ENCODE assay signal across 21 cellular contexts in genomic region chr1:145897969-145898368, GRCh38. TPM values are rescaled to one million over a fixed set of nuclear protein-coding genes. Genes with fewer than 3 reads are reported as not detected.
DNase-seq lines count a peak whose midpoint lies in the region; ATAC-seq, FAIRE-seq and TF ChIP-seq lines count a peak whose summit lies in the region.
"Had no signal": no experiment of that assay in that cellular context is flagged by ENCODE, and none has a peak within 500 bp of the region (broad histone marks: within the 10 kb centered on the region; RNA-seq: fewer than 3 reads in every experiment).

No MANE protein-coding gene starts in this region.

- peak overlapping the region; percentile 48; the same call in 1 of the 2 replicates for H2AK5ac ChIP-seq in IMR-90 (ENCODE audit: low read depth, low read length)

- H3K14ac ChIP-seq in IMR-90 (replicated peaks; ENCODE audit: low read depth, low read length): no peak overlapping the region

- H4K8ac ChIP-seq in IMR-90 (ENCODE audit: low read depth in 2 of 2, low read length in 2 of 2): no peak overlapping the region

- H3K4me2 ChIP-seq in IMR-90 (ENCODE audit: low read depth, low read length): no peak overlapping the region
- peak overlapping the region; percentile 48; the same call in 1 of the 2 replicates for H3K4me2 ChIP-seq in HepG2 (ENCODE audit: low read depth, low read length)
- H3K4me2 ChIP-seq: GM23338 had no signal

- H2BK120ac ChIP-seq in IMR-90 (ENCODE audit: low read depth, low read length): no peak overlapping the region

- in situ Hi-C loops in IMR-90 (cut with MboI; ENCODE audit: low sequenced_read_pairs) (no loop called here), HepG2 (cut with HindIII; ENCODE audit: extremely low pct_ligation_motif_present, low pct_unique_long_range_greater_than_20kb) (no loop called here)

- peaks cover 1% of the 10 kb centered on the region; the same call in 1 of the 2 replicates for H3K4me1 ChIP-seq in IMR-90 (ENCODE audit: control insufficient read depth, insufficient read depth, low read length)
- peaks cover 88% of the 10 kb centered on the region for H3K4me1 ChIP-seq in HepG2 (ENCODE audit: insufficient read depth, low read length)
- H3K4me1 ChIP-seq in upper lobe of right lung: peaks cover 4% of the 10 kb centered on the region
- H3K4me1 ChIP-seq: BE2C had no signal

- TF ChIP-seq POLR2A in IMR-90 (IDR thresholded peaks at IDR 0.05; ENCODE audit: low read depth, low read length) (no peak), HepG2 (IDR thresholded peaks at IDR 0.05; ENCODE audit: insufficient read depth in 1 of 2, low read depth in 2 of 2, low read length in 2 of 2) (no peak)

- H4K91ac ChIP-seq in IMR-90 (ENCODE audit: insufficient read depth, low read depth, low read length): no peak overlapping the region

- H3K27ac ChIP-seq in IMR-90 (ENCODE audit: insufficient read depth, low read length) (no peak overlapping the region), HepG2 (ENCODE audit: extremely low read length, insufficient read depth, low read length) (no peak overlapping the region), upper lobe of right lung (no peak overlapping the region)
- H3K27ac ChIP-seq: HL-60 had no signal

- CTCF ChIA-PET in IMR-90 (lab: Yijun Ruan, JAX) (interaction anchor here (0.7 kb wide), 1 partner anchor 23 kb away, joined by 3 read pairs; no protein-coding TSS in a partner anchor), HepG2 (lab: Yijun Ruan, JAX; ENCODE audit: low intra/inter-chr PET ratio, low total read pairs) (no interaction called here)

- peak; percentile 68 for FAIRE-seq in HepG2 (lab: Jason Lieb, UNC)
- FAIRE-seq: D721Med, H54 had no signal

- H4K20me1 ChIP-seq in IMR-90 (ENCODE audit: insufficient read depth, low read length) (no peaks in the 10 kb centered on the region), HepG2 (ENCODE audit: insufficient read depth, low read length) (no peaks in the 10 kb centered on the region)

- no peak overlapping the region for H2BK15ac ChIP-seq in IMR-90 (ENCODE audit: low read depth, low read length)

- no peak overlapping the region for H3K4me3 ChIP-seq in IMR-90 (ENCODE audit: insufficient read depth, low read depth, low read length)
- no peak overlapping the region for H3K4me3 ChIP-seq in HepG2 (replicated peaks in 1 of 3; ENCODE audit: insufficient read depth in 1 of 3, low read depth in 2 of 3, low read length in 3 of 3)
- H3K4me3 ChIP-seq in upper lobe of right lung: no peak overlapping the region
- H3K4me3 ChIP-seq: GM23338 had no signal

- BruUV-seq in IMR-90 (replicated peaks; lab: Mats Ljungman, UMichigan) (no TSS peak), HepG2 (replicated peaks; lab: Mats Ljungman, UMichigan) (no TSS peak)

- H2AFZ ChIP-seq in IMR-90 (replicated peaks; ENCODE audit: low read length, poor library complexity) (no peak overlapping the region), HepG2 (ENCODE audit: low read length) (no peak overlapping the region)
- H2AFZ ChIP-seq: GM23338 had no signal

- H3K79me2 ChIP-seq in HepG2 (ENCODE audit: insufficient read depth, low read length): no peaks in the 10 kb centered on the region

- H3K27me3 ChIP-seq in IMR-90 (ENCODE audit: control insufficient read depth, insufficient read depth, low read length) (no peaks in the 10 kb centered on the region), HepG2 (ENCODE audit: control insufficient read depth in 1 of 2, insufficient read depth in 2 of 2, low read length in 2 of 2) (no peaks in the 10 kb centered on the region), upper lobe of right lung (no peaks in the 10 kb centered on the region)
- H3K27me3 ChIP-seq: BE2C had no signal

- ATAC-seq in IMR-90 (ENCODE audit: low read depth) (no peak), HepG2 (peak; percentile 65), upper lobe of right lung (no peak), HG03378 (IDR thresholded peaks at IDR 0.05; ENCODE audit: unreplicated experiment) (no peak)
- ATAC-seq: GM23338 had no signal

- dilution Hi-C loops in IMR-90 (cut with HindIII; ENCODE audit: low sequenced_read_pairs, unreplicated experiment): no loop called here

- H3K9me1 ChIP-seq in IMR-90 (ENCODE audit: insufficient read depth, low read length): peaks cover 18% of the 10 kb centered on the region

- POLR2A ChIA-PET in IMR-90 (lab: Charles Lee; ENCODE audit: unreplicated experiment): no interaction called here
- POLR2A ChIA-PET in HepG2 (lab: Yijun Ruan, JAX): interaction anchor here (1.0 to 1.4 kb wide), 3 partner anchors 10 to 66 kb away, joined by 3 to 6 read pairs (median 4); partner anchors contain the start of genes ANKRD34A, LIX1L and POLR3GL

- no peak overlapping the region for H2BK5ac ChIP-seq in IMR-90 (ENCODE audit: low read depth, low read length, poor library complexity, severe bottlenecking)

- no peak overlapping the region for H2AK9ac ChIP-seq in IMR-90 (replicated peaks; ENCODE audit: low read depth, low read length, poor library complexity)

- H3K36me3 ChIP-seq in IMR-90 (ENCODE audit: control insufficient read depth, insufficient read depth, low read length): no peaks in the 10 kb centered on the region
- H3K36me3 ChIP-seq in HepG2 (replicated peaks in 1 of 2; ENCODE audit: control insufficient read depth in 1 of 2, insufficient read depth in 2 of 2, low read length in 2 of 2): no peaks in the 10 kb centered on the region
- no peaks in the 10 kb centered on the region for H3K36me3 ChIP-seq in upper lobe of right lung
- H3K36me3 ChIP-seq: BE2C had no signal

- H4K5ac ChIP-seq in IMR-90 (ENCODE audit: low read depth, low read length): no peak overlapping the region

- H3K9ac ChIP-seq in IMR-90 (ENCODE audit: low read depth, low read length) (no peak overlapping the region), HepG2 (ENCODE audit: insufficient read depth, low read depth, low read length) (no peak overlapping the region)

- H2BK20ac ChIP-seq in IMR-90 (ENCODE audit: low read depth, low read length): no peak overlapping the region

- intact Hi-C loops in IMR-90 (cut with micrococcal nuclease) (loop anchor here (10.0 kb wide), 1 partner anchor 57 kb away; the partner anchor contains the start of gene LIX1L), HepG2 (cut with micrococcal nuclease; ENCODE audit: unreplicated experiment) (no loop called here), upper lobe of right lung (cut with DNase I) (loop anchor here (10.0 kb wide), 1 partner anchor 117 kb away; no protein-coding TSS in a partner anchor), posterior cingulate gyrus (cut with DNase I) (no loop called here)

- no peaks in the 10 kb centered on the region for H3K9me3 ChIP-seq in IMR-90 (ENCODE audit: control insufficient read depth, insufficient read depth, low read length)
- H3K9me3 ChIP-seq in HepG2 (ENCODE audit: low read length): no peaks in the 10 kb centered on the region
- no peaks in the 10 kb centered on the region for H3K9me3 ChIP-seq in upper lobe of right lung
- H3K9me3 ChIP-seq: BE2C had no signal

- H3K23ac ChIP-seq in IMR-90 (ENCODE audit: low read depth, low read length): no peak overlapping the region

- no peak for TF ChIP-seq CTCF in IMR-90 (conservative IDR thresholded peaks at IDR 0.05; ENCODE audit: low read depth, low read length)
- no peak for TF ChIP-seq CTCF in HepG2 (CRISPR knock-in tag; IDR thresholded peaks at IDR 0.05)
- no peak for TF ChIP-seq CTCF in upper lobe of right lung (IDR thresholded peaks at IDR 0.05)

- DNase-seq in IMR-90: no peak
- peak; percentile 83 for DNase-seq in HepG2 (ENCODE audit: low spot score)
- peak; percentile 22 for DNase-seq in upper lobe of right lung
- DNase-seq in posterior cingulate gyrus: no peak
- DNase-seq: BE2C; C1 segment of cervical spinal cord; CD4-positive, CD25-positive, alpha-beta regulatory T cell; CD8-positive, alpha-beta memory T cell; COR-L47; DMS153; DMS79 treated with DMSO at 0.1 percent for 48 hours; GF-D8; HCEC 1CT; KG1 had no signal

- H3K4ac ChIP-seq in IMR-90 (ENCODE audit: low read depth, low read length): no peak overlapping the region

- no CpG with 5 or more reads among the region's 1 CpG for WGBS in IMR-90 (ENCODE audit: extremely low coverage in 2 of 2, insufficient read length in 1 of 2), 2 experiments
- WGBS in HepG2 (ENCODE audit: low lambda C conversion rate): 0% methylated on average over 1 of the region's 1 CpG

- peaks cover 0 to 3% of the 10 kb centered on the region in 2 experiments; a peak in 1 of 4 replicates for H3K79me1 ChIP-seq in IMR-90 (ENCODE audit: low read depth in 1 of 2, low read length in 2 of 2)

- no peak overlapping the region for H3K56ac ChIP-seq in IMR-90 (ENCODE audit: extremely low read depth, insufficient read depth, low read length)

- no peak overlapping the region for H3K18ac ChIP-seq in IMR-90 (ENCODE audit: low read depth, low read length)

- TF ChIP-seq RAD21 in IMR-90 (IDR thresholded peaks at IDR 0.05; ENCODE audit: low read length) (no peak), HepG2 (CRISPR knock-in tag; IDR thresholded peaks at IDR 0.05) (no peak)

- TF ChIP-seq EP300 in HepG2 (IDR thresholded peaks at IDR 0.05; ENCODE audit: low read depth in 2 of 2, low read length in 2 of 2) (0 out of 4 replicates have a peak, but pooled peaks of 1 of the 2 experiments have one; percentile 25), HepG2 (CRISPR knock-in tag; IDR thresholded peaks at IDR 0.05; ENCODE audit: borderline replicate concordance) (peak; percentile 52; the same call in 1 of the 2 replicates)

RNA-seq across cellular contexts. Expression of gene ITGA10, which starts 11.9 kb away (rescaled TPM):
- total RNA-seq in IMR-90 (2012; rRNA removed): 0.83 and 0.90 TPM in 2 replicates
- polyA plus RNA-seq in IMR-90 (2012; rRNA removed): 1.3 TPM in 2 replicates
- 0.40 and 0.43 TPM in 2 replicates for polyA plus RNA-seq in IMR-90 (2012; cell fraction: cytosol; rRNA removed)
- polyA plus RNA-seq in IMR-90 (2012; cell fraction: nucleus; rRNA removed; ENCODE audit: low replicate concordance): 5.5 and 8.1 TPM in 2 replicates
- 0.53 and 0.89 TPM in 2 replicates for total RNA-seq in HepG2 (2016; rRNA removed; fragmentation: Illumina TruSeq; extraction: Trizol)
- total RNA-seq in HepG2 (2016; cell fraction: cytosol; rRNA removed; fragmentation: Illumina TruSeq; extraction: Trizol; ENCODE audit: low read depth): 0.09 and 0.20 TPM in 2 replicates
- 0.54 and 0.95 TPM in 2 replicates for total RNA-seq in HepG2 (2016; cell fraction: insoluble cytoplasmic fraction; rRNA removed; fragmentation: Illumina TruSeq; extraction: Trizol)
- 0.31 and 0.46 TPM in 2 replicates for total RNA-seq in HepG2 (2016; cell fraction: membrane; rRNA removed; fragmentation: Illumina TruSeq; extraction: Trizol)
- total RNA-seq in HepG2 (2016; cell fraction: nucleus; rRNA removed; fragmentation: Illumina TruSeq; extraction: Trizol): 1.3 and 1.4 TPM in 2 replicates
- polyA plus RNA-seq in HepG2 (2011; rRNA removed): 1.6 and 1.8 TPM in 2 replicates
- polyA plus RNA-seq in HepG2 (2011; cell fraction: cytosol; rRNA removed): 0.79 and 0.83 TPM in 2 replicates
- polyA plus RNA-seq in HepG2 (2011; cell fraction: nucleus; rRNA removed): 5.0 and 7.8 TPM in 2 replicates
- 0.55 and 0.64 TPM in 2 replicates for polyA plus RNA-seq in HepG2 (2012)
- 0.08 and 0.12 TPM in 2 replicates for polyA plus RNA-seq in HepG2 (2016; cell fraction: cytosol; fragmentation: Illumina TruSeq; extraction: Trizol; ENCODE audit: low read depth)
- 0.30 and 0.47 TPM in 2 replicates for polyA plus RNA-seq in HepG2 (2016; cell fraction: insoluble cytoplasmic fraction; fragmentation: Illumina TruSeq; extraction: Trizol; ENCODE audit: low read depth)
- polyA plus RNA-seq in HepG2 (2016; cell fraction: membrane; fragmentation: Illumina TruSeq; extraction: Trizol; ENCODE audit: low read depth): 0.21 and 0.23 TPM in 2 replicates
- 3.6 and 4.6 TPM in 2 replicates for polyA plus RNA-seq in HepG2 (2016; cell fraction: nucleus; fragmentation: Illumina TruSeq; extraction: Trizol; ENCODE audit: insufficient read depth, low read depth)
- 0.35 and 1.5 TPM in 2 replicates for polyA minus RNA-seq in HepG2 (2011; rRNA and poly(A)+ RNA removed; ENCODE audit: low replicate concordance)
- polyA minus RNA-seq in HepG2 (2011; cell fraction: cytosol; rRNA and poly(A)+ RNA removed): 0.69 and 0.70 TPM in 2 replicates
- polyA minus RNA-seq in HepG2 (2011; cell fraction: nucleus; rRNA and poly(A)+ RNA removed): 1.8 and 2.6 TPM in 2 replicates
- total RNA-seq in upper lobe of right lung: 10.8 TPM
- polyA plus RNA-seq: CD8-positive, alpha-beta memory T cell; GM23338; IgD-negative memory B cell had no signal

RNA-seq across cellular contexts. Expression of gene ANKRD35, which starts 12.3 kb away (rescaled TPM):
- 0.90 and 1.1 TPM in 2 replicates for total RNA-seq in IMR-90 (2012; rRNA removed)
- polyA plus RNA-seq in IMR-90 (2012; rRNA removed): 2.4 TPM in 2 replicates
- polyA plus RNA-seq in IMR-90 (2012; cell fraction: cytosol; rRNA removed): 2.4 and 2.5 TPM in 2 replicates
- 0.97 and 1.2 TPM in 2 replicates for polyA plus RNA-seq in IMR-90 (2012; cell fraction: nucleus; rRNA removed; ENCODE audit: low replicate concordance)
- total RNA-seq in HepG2 (2016; rRNA removed; fragmentation: Illumina TruSeq; extraction: Trizol): 0.02 TPM in 1 of 2 replicates, not detected in the other
- not detected in 2 replicates for total RNA-seq in HepG2 (2016; cell fraction: cytosol; rRNA removed; fragmentation: Illumina TruSeq; extraction: Trizol; ENCODE audit: low read depth)
- total RNA-seq in HepG2 (2016; cell fraction: insoluble cytoplasmic fraction; rRNA removed; fragmentation: Illumina TruSeq; extraction: Trizol): not detected in 2 replicates
- not detected in 2 replicates for total RNA-seq in HepG2 (2016; cell fraction: membrane; rRNA removed; fragmentation: Illumina TruSeq; extraction: Trizol)
- not detected in 2 replicates for total RNA-seq in HepG2 (2016; cell fraction: nucleus; rRNA removed; fragmentation: Illumina TruSeq; extraction: Trizol)
- not detected in 2 replicates for polyA plus RNA-seq in HepG2 (2011; rRNA removed)
- polyA plus RNA-seq in HepG2 (2011; cell fraction: cytosol; rRNA removed): 0.01 TPM in 2 replicates
- polyA plus RNA-seq in HepG2 (2011; cell fraction: nucleus; rRNA removed): not detected in 2 replicates
- not detected in 2 replicates for polyA plus RNA-seq in HepG2 (2012)
- not detected in 2 replicates for polyA plus RNA-seq in HepG2 (2016; cell fraction: cytosol; fragmentation: Illumina TruSeq; extraction: Trizol; ENCODE audit: low read depth)
- polyA plus RNA-seq in HepG2 (2016; cell fraction: insoluble cytoplasmic fraction; fragmentation: Illumina TruSeq; extraction: Trizol; ENCODE audit: low read depth): not detected in 2 replicates
- not detected in 2 replicates for polyA plus RNA-seq in HepG2 (2016; cell fraction: membrane; fragmentation: Illumina TruSeq; extraction: Trizol; ENCODE audit: low read depth)
- not detected in 2 replicates for polyA plus RNA-seq in HepG2 (2016; cell fraction: nucleus; fragmentation: Illumina TruSeq; extraction: Trizol; ENCODE audit: insufficient read depth, low read depth)
- polyA minus RNA-seq in HepG2 (2011; rRNA and poly(A)+ RNA removed; ENCODE audit: low replicate concordance): 0.10 TPM in 1 of 2 replicates, not detected in the other
- not detected in 2 replicates for polyA minus RNA-seq in HepG2 (2011; cell fraction: cytosol; rRNA and poly(A)+ RNA removed)
- 0.13 TPM in 1 of 2 replicates, not detected in the other for polyA minus RNA-seq in HepG2 (2011; cell fraction: nucleus; rRNA and poly(A)+ RNA removed)
- 1.6 TPM for total RNA-seq in upper lobe of right lung
- total RNA-seq: A172 had no signal
- polyA plus RNA-seq: IgD-negative memory B cell had no signal

RNA-seq across cellular contexts. Expression of gene PEX11B, which starts 20.5 kb away (rescaled TPM):
- 15.4 and 19.7 TPM in 2 replicates for total RNA-seq in IMR-90 (2012; rRNA removed)
- polyA plus RNA-seq in IMR-90 (2012; rRNA removed): 22.5 and 24.3 TPM in 2 replicates
- polyA plus RNA-seq in IMR-90 (2012; cell fraction: cytosol; rRNA removed): 16.2 and 17.8 TPM in 2 replicates
- polyA plus RNA-seq in IMR-90 (2012; cell fraction: nucleus; rRNA removed; ENCODE audit: low replicate concordance): 11.0 and 16.5 TPM in 2 replicates
- total RNA-seq in HepG2 (2016; rRNA removed; fragmentation: Illumina TruSeq; extraction: Trizol): 21.6 and 26.2 TPM in 2 replicates
- total RNA-seq in HepG2 (2016; cell fraction: cytosol; rRNA removed; fragmentation: Illumina TruSeq; extraction: Trizol; ENCODE audit: low read depth): 6.1 and 8.7 TPM in 2 replicates
- total RNA-seq in HepG2 (2016; cell fraction: insoluble cytoplasmic fraction; rRNA removed; fragmentation: Illumina TruSeq; extraction: Trizol): 21.5 and 30.1 TPM in 2 replicates
- 12.7 and 13.4 TPM in 2 replicates for total RNA-seq in HepG2 (2016; cell fraction: membrane; rRNA removed; fragmentation: Illumina TruSeq; extraction: Trizol)
- 9.3 and 11.7 TPM in 2 replicates for total RNA-seq in HepG2 (2016; cell fraction: nucleus; rRNA removed; fragmentation: Illumina TruSeq; extraction: Trizol)
- 38.8 and 48.4 TPM in 2 replicates for polyA plus RNA-seq in HepG2 (2011; rRNA removed)
- 24.9 and 30.2 TPM in 2 replicates for polyA plus RNA-seq in HepG2 (2011; cell fraction: cytosol; rRNA removed)
- polyA plus RNA-seq in HepG2 (2011; cell fraction: nucleus; rRNA removed): 11.0 and 14.0 TPM in 2 replicates
- polyA plus RNA-seq in HepG2 (2012): 14.3 and 21.4 TPM in 2 replicates
- 4.2 and 4.4 TPM in 2 replicates for polyA plus RNA-seq in HepG2 (2016; cell fraction: cytosol; fragmentation: Illumina TruSeq; extraction: Trizol; ENCODE audit: low read depth)
- polyA plus RNA-seq in HepG2 (2016; cell fraction: insoluble cytoplasmic fraction; fragmentation: Illumina TruSeq; extraction: Trizol; ENCODE audit: low read depth): 34.6 and 35.2 TPM in 2 replicates
- polyA plus RNA-seq in HepG2 (2016; cell fraction: membrane; fragmentation: Illumina TruSeq; extraction: Trizol; ENCODE audit: low read depth): 8.1 and 9.5 TPM in 2 replicates
- 17.7 and 21.1 TPM in 2 replicates for polyA plus RNA-seq in HepG2 (2016; cell fraction: nucleus; fragmentation: Illumina TruSeq; extraction: Trizol; ENCODE audit: insufficient read depth, low read depth)
- polyA minus RNA-seq in HepG2 (2011; rRNA and poly(A)+ RNA removed; ENCODE audit: low replicate concordance): 29.8 and 36.3 TPM in 2 replicates
- polyA minus RNA-seq in HepG2 (2011; cell fraction: cytosol; rRNA and poly(A)+ RNA removed): 9.1 and 13.4 TPM in 2 replicates
- polyA minus RNA-seq in HepG2 (2011; cell fraction: nucleus; rRNA and poly(A)+ RNA removed): 6.4 and 7.0 TPM in 2 replicates
- 31.0 TPM for total RNA-seq in upper lobe of right lung

RNA-seq across cellular contexts. Expression of gene RBM8A, which starts 29.3 kb away (rescaled TPM):
- total RNA-seq in IMR-90 (2012; rRNA removed): 94.1 and 228 TPM in 2 replicates
- polyA plus RNA-seq in IMR-90 (2012; rRNA removed): 203 and 251 TPM in 2 replicates
- 38.0 and 140 TPM in 2 replicates for polyA plus RNA-seq in IMR-90 (2012; cell fraction: cytosol; rRNA removed)
- 17.4 and 98.8 TPM in 2 replicates for polyA plus RNA-seq in IMR-90 (2012; cell fraction: nucleus; rRNA removed; ENCODE audit: low replicate concordance)
- 162 and 224 TPM in 2 replicates for total RNA-seq in HepG2 (2016; rRNA removed; fragmentation: Illumina TruSeq; extraction: Trizol)
- 15.8 and 21.1 TPM in 2 replicates for total RNA-seq in HepG2 (2016; cell fraction: cytosol; rRNA removed; fragmentation: Illumina TruSeq; extraction: Trizol; ENCODE audit: low read depth)
- 164 and 238 TPM in 2 replicates for total RNA-seq in HepG2 (2016; cell fraction: insoluble cytoplasmic fraction; rRNA removed; fragmentation: Illumina TruSeq; extraction: Trizol)
- total RNA-seq in HepG2 (2016; cell fraction: membrane; rRNA removed; fragmentation: Illumina TruSeq; extraction: Trizol): 32.6 and 36.1 TPM in 2 replicates
- total RNA-seq in HepG2 (2016; cell fraction: nucleus; rRNA removed; fragmentation: Illumina TruSeq; extraction: Trizol): 58.0 and 59.0 TPM in 2 replicates
- 75.2 and 106 TPM in 2 replicates for polyA plus RNA-seq in HepG2 (2011; rRNA removed)
- polyA plus RNA-seq in HepG2 (2011; cell fraction: cytosol; rRNA removed): 81.5 and 102 TPM in 2 replicates
- polyA plus RNA-seq in HepG2 (2011; cell fraction: nucleus; rRNA removed): 25.3 and 38.5 TPM in 2 replicates
- 87.0 and 96.0 TPM in 2 replicates for polyA plus RNA-seq in HepG2 (2012)
- polyA plus RNA-seq in HepG2 (2016; cell fraction: cytosol; fragmentation: Illumina TruSeq; extraction: Trizol; ENCODE audit: low read depth): 14.2 and 15.2 TPM in 2 replicates
- 218 and 247 TPM in 2 replicates for polyA plus RNA-seq in HepG2 (2016; cell fraction: insoluble cytoplasmic fraction; fragmentation: Illumina TruSeq; extraction: Trizol; ENCODE audit: low read depth)
- polyA plus RNA-seq in HepG2 (2016; cell fraction: membrane; fragmentation: Illumina TruSeq; extraction: Trizol; ENCODE audit: low read depth): 28.1 and 28.8 TPM in 2 replicates
- polyA plus RNA-seq in HepG2 (2016; cell fraction: nucleus; fragmentation: Illumina TruSeq; extraction: Trizol; ENCODE audit: insufficient read depth, low read depth): 89.2 and 112 TPM in 2 replicates
- polyA minus RNA-seq in HepG2 (2011; rRNA and poly(A)+ RNA removed; ENCODE audit: low replicate concordance): 14.9 and 35.6 TPM in 2 replicates
- polyA minus RNA-seq in HepG2 (2011; cell fraction: cytosol; rRNA and poly(A)+ RNA removed): 26.3 and 33.8 TPM in 2 replicates
- polyA minus RNA-seq in HepG2 (2011; cell fraction: nucleus; rRNA and poly(A)+ RNA removed): 20.2 and 28.7 TPM in 2 replicates
- 102 TPM for total RNA-seq in upper lobe of right lung

RNA-seq across cellular contexts. Expression of gene PIAS3, which starts 39.1 kb away (rescaled TPM):
- 10.8 and 11.1 TPM in 2 replicates for total RNA-seq in IMR-90 (2012; rRNA removed)
- polyA plus RNA-seq in IMR-90 (2012; rRNA removed): 52.9 and 53.7 TPM in 2 replicates
- polyA plus RNA-seq in IMR-90 (2012; cell fraction: cytosol; rRNA removed): 29.7 and 45.1 TPM in 2 replicates
- 173 and 179 TPM in 2 replicates for polyA plus RNA-seq in IMR-90 (2012; cell fraction: nucleus; rRNA removed; ENCODE audit: low replicate concordance)
- 3.7 and 4.6 TPM in 2 replicates for total RNA-seq in HepG2 (2016; rRNA removed; fragmentation: Illumina TruSeq; extraction: Trizol)
- 0.91 and 1.5 TPM in 2 replicates for total RNA-seq in HepG2 (2016; cell fraction: cytosol; rRNA removed; fragmentation: Illumina TruSeq; extraction: Trizol; ENCODE audit: low read depth)
- 4.0 and 4.2 TPM in 2 replicates for total RNA-seq in HepG2 (2016; cell fraction: insoluble cytoplasmic fraction; rRNA removed; fragmentation: Illumina TruSeq; extraction: Trizol)
- total RNA-seq in HepG2 (2016; cell fraction: membrane; rRNA removed; fragmentation: Illumina TruSeq; extraction: Trizol): 2.8 and 3.2 TPM in 2 replicates
- 4.7 TPM in 2 replicates for total RNA-seq in HepG2 (2016; cell fraction: nucleus; rRNA removed; fragmentation: Illumina TruSeq; extraction: Trizol)
- polyA plus RNA-seq in HepG2 (2011; rRNA removed): 8.0 and 9.7 TPM in 2 replicates
- 5.0 and 5.5 TPM in 2 replicates for polyA plus RNA-seq in HepG2 (2011; cell fraction: cytosol; rRNA removed)
- polyA plus RNA-seq in HepG2 (2011; cell fraction: nucleus; rRNA removed): 26.5 and 26.8 TPM in 2 replicates
- polyA plus RNA-seq in HepG2 (2012): 5.8 and 6.8 TPM in 2 replicates
- polyA plus RNA-seq in HepG2 (2016; cell fraction: cytosol; fragmentation: Illumina TruSeq; extraction: Trizol; ENCODE audit: low read depth): 1.2 and 1.3 TPM in 2 replicates
- 6.6 and 7.8 TPM in 2 replicates for polyA plus RNA-seq in HepG2 (2016; cell fraction: insoluble cytoplasmic fraction; fragmentation: Illumina TruSeq; extraction: Trizol; ENCODE audit: low read depth)
- 4.0 and 4.3 TPM in 2 replicates for polyA plus RNA-seq in HepG2 (2016; cell fraction: membrane; fragmentation: Illumina TruSeq; extraction: Trizol; ENCODE audit: low read depth)
- 15.4 and 16.3 TPM in 2 replicates for polyA plus RNA-seq in HepG2 (2016; cell fraction: nucleus; fragmentation: Illumina TruSeq; extraction: Trizol; ENCODE audit: insufficient read depth, low read depth)
- polyA minus RNA-seq in HepG2 (2011; rRNA and poly(A)+ RNA removed; ENCODE audit: low replicate concordance): 8.5 and 12.9 TPM in 2 replicates
- 3.7 and 4.6 TPM in 2 replicates for polyA minus RNA-seq in HepG2 (2011; cell fraction: cytosol; rRNA and poly(A)+ RNA removed)
- polyA minus RNA-seq in HepG2 (2011; cell fraction: nucleus; rRNA and poly(A)+ RNA removed): 9.3 and 10.7 TPM in 2 replicates
- total RNA-seq in upper lobe of right lung: 29.2 TPM

Comparison
In these comparisons a context has a peak if more than half of its experiments do, and no peak if none do; other contexts are left out.
1. DNase-seq: peak in HepG2 (single experiment) and upper lobe of right lung (single experiment); none in IMR-90 (single experiment) and posterior cingulate gyrus (0 of 10).
2. intact Hi-C loops: an anchor here in IMR-90 (10.0 kb wide) and upper lobe of right lung (10.0 kb wide); none called in HepG2 and posterior cingulate gyrus.